Comparison of ENCODE assay signal across 27 cellular contexts in genomic region chr1:4633346-4633745, GRCh38.
"Had no signal": no experiment of that assay in that cellular context is flagged by ENCODE, and none has a peak within 500 bp of the region (broad histone marks: within the 10 kb centered on the region; RNA-seq: fewer than 3 reads in every experiment).

No MANE protein-coding gene starts in this region.

- H3K27me3 ChIP-seq: pancreas, testis, thyroid gland, transverse colon, upper lobe of left lung had no signal

- H3K27ac ChIP-seq: lower lobe of right lung, pancreas, prostate gland, stomach, testis, thyroid gland, transverse colon, upper lobe of left lung had no signal

- H3K9me3 ChIP-seq: lower lobe of right lung, pancreas, prostate gland, stomach, testis, thyroid gland, transverse colon, upper lobe of left lung had no signal

- H3K27ac Mint-ChIP-seq: naive thymus-derived CD8-positive, alpha-beta T cell; nephron; stimulated activated naive B cell treated with anti-CD40 and anti-IgM and Interleukin-4, amounts not matched to agents 10 μg/mL and 1 μg/mL and 100 μg/mL, for 72 hours had no signal

- H3K4me3 ChIP-seq: lower lobe of right lung, pancreas, prostate gland, stomach, testis, thyroid gland, transverse colon, upper lobe of left lung had no signal

- H3K9me3 Mint-ChIP-seq: naive thymus-derived CD8-positive, alpha-beta T cell; nephron; stimulated activated naive B cell treated with anti-CD40 and anti-IgM and Interleukin-4, amounts not matched to agents 10 μg/mL and 1 μg/mL and 100 μg/mL, for 72 hours had no signal

- H3K4me1 ChIP-seq: lower lobe of right lung, pancreas, prostate gland, stomach, thyroid gland, transverse colon, upper lobe of left lung had no signal

- H3K4me1 Mint-ChIP-seq: nephron had no signal

- DNase-seq: head of caudate nucleus; kidney glomerular epithelial cell; left cardiac atrium; left ventricle myocardium superior; lower lobe of right lung; mammary epithelial cell; mesenchymal stem cell; nucleus accumbens; pancreas; retina; small intestine; stimulated activated CD4-positive, alpha-beta T cell treated with anti-CD3 and anti-CD28 coated beads, Interleukin-15, amount 100 ng/mL, for 24 hours; stimulated activated CD4-positive, alpha-beta T cell treated with anti-CD3 and anti-CD28 coated beads, Interleukin-2, amount 100 ng/mL, for 24 hours; stimulated activated CD4-positive, alpha-beta T cell treated with anti-CD3 and anti-CD28 coated beads, Interleukin-4, amount 100 ng/mL, for 1 hour; stimulated activated naive B cell treated with anti-CD40 and anti-IgM and Interleukin-4, amounts not matched to agents 10 μg/mL and 1 μg/mL and 100 μg/mL, for 72 hours; stimulated activated naive CD8-positive, alpha-beta T cell treated with anti-CD3 and anti-CD28 coated beads, Interleukin-15, Interleukin-2, amounts not matched to agents 100 U/mL and 50 U/mL, for 24 hours; stomach; testis; thyroid gland; transverse colon; upper lobe of left lung had no signal

- H3K36me3 ChIP-seq: lower lobe of right lung, pancreas, prostate gland, stomach, thyroid gland, transverse colon, upper lobe of left lung had no signal

- ATAC-seq: left cardiac atrium; left lobe of liver; left ventricle myocardium superior; lower lobe of right lung; naive thymus-derived CD8-positive, alpha-beta T cell; pancreas; right cardiac atrium; sciatic nerve; stimulated activated naive B cell treated with anti-CD40 and anti-IgM and Interleukin-4, amounts not matched to agents 10 μg/mL and 1 μg/mL and 100 μg/mL, for 72 hours; stimulated activated naive CD8-positive, alpha-beta T cell treated with anti-CD3 and anti-CD28 coated beads, Interleukin-15, Interleukin-2, amounts not matched to agents 100 U/mL and 50 U/mL, for 24 hours had no signal

- H3K4me3 Mint-ChIP-seq: naive thymus-derived CD8-positive, alpha-beta T cell; nephron; stimulated activated naive B cell treated with anti-CD40 and anti-IgM and Interleukin-4, amounts not matched to agents 10 μg/mL and 1 μg/mL and 100 μg/mL, for 72 hours had no signal

- H3K36me3 Mint-ChIP-seq: naive thymus-derived CD8-positive, alpha-beta T cell; stimulated activated naive B cell treated with anti-CD40 and anti-IgM and Interleukin-4, amounts not matched to agents 10 μg/mL and 1 μg/mL and 100 μg/mL, for 72 hours had no signal
